ENCODE assay signal across 16 cellular contexts in genomic region chr5:33235304-33235703, GRCh38.
"Had no signal": no experiment of that assay in that cellular context is flagged by ENCODE, and none has a peak within 500 bp of the region (broad histone marks: within the 10 kb centered on the region; RNA-seq: fewer than 3 reads in every experiment).

No MANE protein-coding gene starts in this region.

- H3K27ac Mint-ChIP-seq: activated naive CD4-positive, alpha-beta T cell treated with anti-CD3 and anti-CD28 coated beads, Interleukin-2, amount 50 U/mL, for 24 hours; activated T-cell treated with anti-CD3 and anti-CD28 coated beads, Interleukin-2, amount 50 U/mL, for 24 hours had no signal

- H3K4me1 ChIP-seq: prostate gland had no signal

- H3K27ac ChIP-seq: cardiac muscle cell, epithelial cell of prostate, tibial artery had no signal

- H3K27me3 Mint-ChIP-seq: activated T-cell treated with anti-CD3 and anti-CD28 coated beads, Interleukin-2, amount 50 U/mL, for 24 hours had no signal

- ATAC-seq: right cardiac atrium had no signal

- DNase-seq: activated CD4-positive, alpha-beta T cell treated with anti-CD3 and anti-CD28 coated beads, Interleukin-2, amount 50 U/mL, for 4 hours; activated T-cell treated with anti-CD3 and anti-CD28 coated beads, Interleukin-2, amount 50 U/mL, for 24 hours; foreskin melanocyte; glutamatergic neuron; hippocampal formation; right cardiac atrium; stimulated activated naive CD8-positive, alpha-beta T cell treated with anti-CD3 and anti-CD28 coated beads, Interleukin-15, Interleukin-2, amounts not matched to agents 100 U/mL and 50 U/mL, for 24 hours; substantia nigra; tibial artery had no signal

- H3K4me3 ChIP-seq: cardiac muscle cell, prostate gland, tibial artery had no signal

- H3K9me3 ChIP-seq: prostate gland, tibial artery had no signal

- H3K36me3 Mint-ChIP-seq: activated naive CD4-positive, alpha-beta T cell treated with anti-CD3 and anti-CD28 coated beads, Interleukin-2, amount 50 U/mL, for 24 hours had no signal

- H3K9me3 Mint-ChIP-seq: activated naive CD4-positive, alpha-beta T cell treated with anti-CD3 and anti-CD28 coated beads, Interleukin-2, amount 50 U/mL, for 24 hours; activated T-cell treated with anti-CD3 and anti-CD28 coated beads, Interleukin-2, amount 50 U/mL, for 24 hours; T-helper 2 cell treated with Interferon-gamma antibody and Interleukin-4, amounts not matched to agents 5 μg/mL and 100 μg/mL, for 36 hours had no signal

- H3K4me3 Mint-ChIP-seq: activated naive CD4-positive, alpha-beta T cell treated with anti-CD3 and anti-CD28 coated beads, Interleukin-2, amount 50 U/mL, for 24 hours; activated T-cell treated with anti-CD3 and anti-CD28 coated beads, Interleukin-2, amount 50 U/mL, for 24 hours had no signal

- H3K36me3 ChIP-seq: cardiac muscle cell, prostate gland, tibial artery had no signal

- H3K27me3 ChIP-seq: cardiac muscle cell, tibial artery had no signal

- FAIRE-seq: islet of Langerhans, TTC549 had no signal
